In the genomic region with DNA sequence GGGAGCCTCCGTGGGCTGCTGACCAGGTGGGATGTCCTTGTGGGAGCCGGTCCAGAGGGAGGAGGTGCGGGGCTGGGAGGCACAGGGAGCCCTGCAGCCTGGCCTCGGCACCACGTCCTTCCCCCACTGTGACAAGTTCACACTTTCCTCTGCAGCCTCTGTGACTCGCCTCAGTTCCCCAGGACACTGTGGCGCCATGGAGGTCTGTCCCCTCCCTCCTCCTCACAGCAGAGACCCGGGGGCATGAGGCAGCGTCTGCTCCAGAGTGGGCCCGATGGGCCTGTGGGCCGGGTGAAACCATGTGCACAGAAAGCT, we compare ENCODE assay signal across 28 cellular contexts. TPM values are rescaled to one million over a fixed set of nuclear protein-coding genes. Genes with fewer than 3 reads are reported as not detected.
DNase-seq lines count a peak whose midpoint lies in the region; ATAC-seq and TF ChIP-seq lines count a peak whose summit lies in the region.
"Had no signal": no experiment of that assay in that cellular context is flagged by ENCODE, and none has a peak within 500 bp of the region (broad histone marks: within the 10 kb centered on the region; RNA-seq: fewer than 3 reads in every experiment).

No MANE protein-coding gene starts in this region.

- H3K4me1 Mint-ChIP-seq in endodermal cell = no peaks in the 10 kb centered on the region
- H3K4me1 Mint-ChIP-seq: CD4-positive, alpha-beta memory T cell; H9 had no signal

- no peak overlapping the region for H3K27ac ChIP-seq in Panc1 (ENCODE audit: low read length)
- H3K27ac ChIP-seq in endodermal cell (ENCODE audit: low read depth, low read length) = no peak overlapping the region
- H3K27ac ChIP-seq in trophoblast cell (ENCODE audit: low read depth, low read length) = no peak overlapping the region
- no peak overlapping the region for H3K27ac ChIP-seq in transverse colon
- no peak overlapping the region for H3K27ac ChIP-seq in RWPE1
- H3K27ac ChIP-seq: A549, GM23248, HL-60, KMS-11, PC-9 had no signal

- H2BK5ac ChIP-seq in trophoblast cell (ENCODE audit: low read depth, low read length, poor library complexity) = no peak overlapping the region

- H3K27ac Mint-ChIP-seq in endodermal cell = no peak overlapping the region
- H3K27ac Mint-ChIP-seq: CD4-positive, alpha-beta memory T cell; H9 had no signal

- H3K4me3 ChIP-seq in Panc1 (ENCODE audit: low read depth in 2 of 2, low read length in 2 of 2) (no peak overlapping the region), endodermal cell (ENCODE audit: low read length) (no peak overlapping the region), trophoblast cell (ENCODE audit: low read depth, low read length) (no peak overlapping the region), transverse colon (no peak overlapping the region)
- H3K4me3 ChIP-seq: A549, GM23248, PC-9 had no signal

- POLR2A ChIA-PET in Panc1 (lab: Charles Lee) (no interaction called here), RWPE1 (lab: Yijun Ruan, JAX; ENCODE audit: low non-redundant PET) (no interaction called here)

- H3K4ac ChIP-seq in trophoblast cell (ENCODE audit: low read depth, low read length) = no peak overlapping the region

- H4K91ac ChIP-seq in trophoblast cell (ENCODE audit: low read depth, low read length) = no peak overlapping the region

- no peak for DNase-seq in Panc1 (ENCODE audit: low read depth, low spot score)
- peak; percentile 34 for DNase-seq in endodermal cell
- DNase-seq in trophoblast cell = no peak
- peak; percentile 0 for DNase-seq in transverse colon
- no peak for DNase-seq in iPS-NIHi11 (ENCODE audit: low spot score)
- DNase-seq in RWPE1 (ENCODE audit: low spot score) = no peak
- DNase-seq: AML-193; C1 segment of cervical spinal cord; CD4-positive, alpha-beta memory T cell; COR-L47; DMS53; GM23248; H9; MM.1S; NCI-H1417; NCI-H1694; NCI-H2029 treated with DMSO at 0.1 percent for 48 hours; NCI-H2227 treated with DMSO at 0.1 percent for 48 hours; NCI-H526 treated with DMSO at 0.1 percent for 48 hours; PC-9; SIG-M5; SK-N-SH had no signal

- no peak for TF ChIP-seq EP300 in transverse colon (IDR thresholded peaks at IDR 0.05; ENCODE audit: low read depth)

- H3K36me3 Mint-ChIP-seq in endodermal cell (ENCODE audit: low read depth) = no peaks in the 10 kb centered on the region
- H3K36me3 Mint-ChIP-seq: CD4-positive, alpha-beta memory T cell; IgD-negative memory B cell had no signal

- H3K9ac ChIP-seq in endodermal cell (ENCODE audit: extremely low read depth, low read length, poor library complexity, severe bottlenecking) = no peak overlapping the region
- peak overlapping the region; percentile 8 for H3K9ac ChIP-seq in trophoblast cell (ENCODE audit: low read length)
- H3K9ac ChIP-seq: GM23248, KMS-11, SK-N-SH had no signal

- peak; percentile 26 for ATAC-seq in Panc1
- ATAC-seq in GM21423 (IDR thresholded peaks at IDR 0.05; ENCODE audit: unreplicated experiment) = no peak
- ATAC-seq: A549 had no signal

- H4K12ac ChIP-seq in trophoblast cell (ENCODE audit: low read depth, low read length) = no peak overlapping the region

- H3K79me1 ChIP-seq in trophoblast cell (ENCODE audit: low read length) = no peaks in the 10 kb centered on the region

- H2AK5ac ChIP-seq in trophoblast cell (ENCODE audit: low read length) = no peak overlapping the region

- no peak overlapping the region for H4K8ac ChIP-seq in trophoblast cell (ENCODE audit: low read depth, low read length)

- H3K36me3 ChIP-seq in Panc1 (ENCODE audit: control insufficient read depth, insufficient read depth, low read length) (no peaks in the 10 kb centered on the region), endodermal cell (ENCODE audit: control insufficient read depth, insufficient read depth, low read length) (no peaks in the 10 kb centered on the region), trophoblast cell (ENCODE audit: control insufficient read depth in 1 of 2, insufficient read depth in 2 of 2, low read length in 2 of 2) (no peaks in the 10 kb centered on the region), transverse colon (no peaks in the 10 kb centered on the region)

- CTCF ChIA-PET in Panc1 (lab: Charles Lee) = no interaction called here
- CTCF ChIA-PET in RWPE1 (lab: Yijun Ruan, JAX) = interaction anchor here (0.6 kb wide), 1 partner anchor 410 kb away, joined by 6 read pairs; no protein-coding TSS in a partner anchor

- intact Hi-C loops in Panc1 (cut with micrococcal nuclease; ENCODE audit: unreplicated experiment) (no loop called here), transverse colon (cut with DNase I; ENCODE audit: low total_unique reads) (no loop called here)

- H3K4me1 ChIP-seq in Panc1 (ENCODE audit: control insufficient read depth, insufficient read depth, low read length) = no peaks in the 10 kb centered on the region
- no peaks in the 10 kb centered on the region for H3K4me1 ChIP-seq in endodermal cell (ENCODE audit: control insufficient read depth, insufficient read depth, low read length)
- H3K4me1 ChIP-seq in trophoblast cell (ENCODE audit: control insufficient read depth in 1 of 2, insufficient read depth in 2 of 2, low read length in 2 of 2) = no peaks in the 10 kb centered on the region
- no peaks in the 10 kb centered on the region for H3K4me1 ChIP-seq in transverse colon
- H3K4me1 ChIP-seq: A549 had no signal

- H2BK12ac ChIP-seq in trophoblast cell (ENCODE audit: low read length) = no peak overlapping the region

- peaks cover 7% of the 10 kb centered on the region for H3K9me3 ChIP-seq in Panc1 (ENCODE audit: control insufficient read depth, insufficient read depth, low read depth, low read length)
- H3K9me3 ChIP-seq in endodermal cell (ENCODE audit: control insufficient read depth, low read length) = peaks cover 14% of the 10 kb centered on the region
- H3K9me3 ChIP-seq in trophoblast cell (ENCODE audit: insufficient read depth, low read depth, low read length) = peaks cover 27% of the 10 kb centered on the region
- H3K9me3 ChIP-seq in transverse colon = no peaks in the 10 kb centered on the region
- H3K9me3 ChIP-seq: SK-N-SH had no signal

- no peak overlapping the region for H3K18ac ChIP-seq in trophoblast cell (ENCODE audit: low read length)

- peaks cover 20% of the 10 kb centered on the region for H3K27me3 Mint-ChIP-seq in endodermal cell (ENCODE audit: insufficient read depth)

- no peak for TF ChIP-seq POLR2A in transverse colon (IDR thresholded peaks at IDR 0.05)

- TF ChIP-seq CTCF in Panc1 (IDR thresholded peaks at IDR 0.05) (no peak), endodermal cell (conservative IDR thresholded peaks at IDR 0.05) (no peak), transverse colon (IDR thresholded peaks at IDR 0.05) (no peak), RWPE1 (conservative IDR thresholded peaks at IDR 0.05; ENCODE audit: low read depth) (no peak)

- no TSS peak for BruUV-seq in Panc1 (replicated peaks; lab: Mats Ljungman, UMichigan)

- peaks cover 33% of the 10 kb centered on the region for H3K9me3 Mint-ChIP-seq in endodermal cell

- no peak overlapping the region for H2AFZ ChIP-seq in trophoblast cell (ENCODE audit: insufficient read depth, low read length, poor library complexity)
- H2AFZ ChIP-seq: GM23248, PC-9 had no signal

- no peak overlapping the region for H3K4me2 ChIP-seq in trophoblast cell (ENCODE audit: low read length)
- H3K4me2 ChIP-seq: A549, KMS-11, PC-9, SK-N-SH had no signal

- in situ Hi-C loops in Panc1 (cut with HindIII; ENCODE audit: low pct_unique_long_range_greater_than_20kb, low sequenced_read_pairs) = no loop called here
- in situ Hi-C loops in transverse colon (cut with MboI; ENCODE audit: low pct_ligation_motif_present in 1 of 4, low pct_unique_long_range_greater_than_20kb in 1 of 4, low sequenced_read_pairs in 3 of 4) = no loop called here

- 56 to 72% methylated on average over 5 to 10 of the region's 11 CpGs for WGBS in endodermal cell (ENCODE audit: insufficient coverage in 1 of 2, insufficient read length in 1 of 2), 2 experiments
- no CpG with 5 or more reads among the region's 11 CpGs for WGBS in trophoblast cell (ENCODE audit: extremely low coverage, insufficient coverage, insufficient read length)
- 30 to 73% methylated on average over 2 to 6 of the region's 11 CpGs for WGBS in transverse colon (ENCODE audit: low coverage in 1 of 2), 2 donors

- H3K23ac ChIP-seq in trophoblast cell (ENCODE audit: low read length) = no peak overlapping the region

- no peak overlapping the region for H3K4me3 Mint-ChIP-seq in endodermal cell
- H3K4me3 Mint-ChIP-seq: CD4-positive, alpha-beta memory T cell; H9 had no signal

- H3K79me2 ChIP-seq in trophoblast cell (ENCODE audit: control insufficient read depth, insufficient read depth, low read length, poor library complexity) = no peaks in the 10 kb centered on the region

- no peak overlapping the region for H2BK120ac ChIP-seq in trophoblast cell (ENCODE audit: insufficient read depth, low read length, poor library complexity)

- H3K14ac ChIP-seq in trophoblast cell (ENCODE audit: low read length) = no peak overlapping the region

- peaks cover 42% of the 10 kb centered on the region for H3K27me3 ChIP-seq in Panc1 (ENCODE audit: control insufficient read depth, insufficient read depth, low read length)
- H3K27me3 ChIP-seq in endodermal cell (ENCODE audit: control insufficient read depth, insufficient read depth, low read length, poor library complexity, severe bottlenecking) = no peaks in the 10 kb centered on the region
- H3K27me3 ChIP-seq in trophoblast cell (ENCODE audit: insufficient read depth, low read length) = no peaks in the 10 kb centered on the region
- H3K27me3 ChIP-seq in transverse colon = peaks cover 5% of the 10 kb centered on the region

RNA-seq across cellular contexts. Expression of a gene that starts 27.3 kb away (rescaled TPM):
- total RNA-seq in Panc1 (2021; ENCODE audit: unreplicated experiment) (not detected), endodermal cell (not detected), transverse colon (1 to 10 TPM in 1 of 4 donors, under 1 TPM in 1, not detected in 2; 0.41 to 6.7 TPM)
- 1.1 TPM for polyA plus RNA-seq in Panc1 (2012; ENCODE audit: insufficient read length)
- 0.32 TPM for polyA plus RNA-seq in endodermal cell (2013, experiment 1 of 2)
- polyA plus RNA-seq in endodermal cell (2013, experiment 2 of 2) = not detected
- polyA plus RNA-seq in trophoblast cell (2013) = not detected in 2 replicates
- total RNA-seq: CD4-positive, alpha-beta memory T cell; Daoy; GM23248; PC-9 had no signal
- polyA plus RNA-seq: A549; CD4-positive, alpha-beta memory T cell; GM23248; IgD-negative memory B cell; SK-N-SH had no signal

Comparison
In these comparisons a context has a peak if more than half of its experiments do, and no peak if none do; other contexts are left out.
1. DNase-seq: peak in endodermal cell (single experiment) and transverse colon (single experiment); none in Panc1 (single experiment), trophoblast cell (0 of 2), iPS-NIHi11 (single experiment) and RWPE1 (single experiment).